ENCODE assay signal across 27 cellular contexts in genomic region chr20:44212792-44213191, GRCh38. TPM values are rescaled to one million over a fixed set of nuclear protein-coding genes. Genes with fewer than 3 reads are reported as not detected.
DNase-seq lines count a peak whose midpoint lies in the region; ATAC-seq and TF ChIP-seq lines count a peak whose summit lies in the region.
"Had no signal": no experiment of that assay in that cellular context is flagged by ENCODE, and none has a peak within 500 bp of the region (broad histone marks: within the 10 kb centered on the region; RNA-seq: fewer than 3 reads in every experiment).

No MANE protein-coding gene starts in this region.

- H3K9me3 Mint-ChIP-seq in MCF 10A (ENCODE audit: unreplicated experiment) (no peaks in the 10 kb centered on the region), T-cell (no peaks in the 10 kb centered on the region)
- H3K9me3 Mint-ChIP-seq: activated CD4-positive, alpha-beta memory T cell treated with anti-CD3 and anti-CD28 coated beads for 36 hours had no signal

- TF ChIP-seq EP300 in esophagus muscularis mucosa (IDR thresholded peaks at IDR 0.05), result no peak

- intact Hi-C loops in MCF 10A (cut with micrococcal nuclease), result loop anchor here (10.0 kb wide), 1 partner anchor 392 kb away; no protein-coding TSS in a partner anchor
- intact Hi-C loops in breast epithelium (cut with DNase I; ENCODE audit: low total_unique reads), result loop anchor here (5.0 kb wide), 1 partner anchor 675 kb away; the partner anchor contains the start of gene YWHAB
- intact Hi-C loops in esophagus muscularis mucosa (cut with DNase I), result loop anchor here (5.0 to 10.0 kb wide), 6 partner anchors 172 to 672 kb away; partner anchors contain the start of genes SERINC3, TTPAL and YWHAB

- POLR2A ChIA-PET in MCF 10A (lab: Yijun Ruan, JAX) (interaction anchor here (0.6 to 6.9 kb wide), 12 partner anchors 13 to 518 kb away, joined by 3 to 36 read pairs (median 7); partner anchors contain the start of gene TTPAL), T-cell (lab: Charles Lee) (interaction anchor here in 1 of 2 donors (0.6 kb wide), 1 partner anchor 59 kb away, joined by 3 read pairs; no protein-coding TSS in a partner anchor)

- WGBS in esophagus muscularis mucosa, result 72% methylated on average over 4 of the region's 4 CpGs

- BruUV-seq in MCF 10A (replicated peaks; lab: Mats Ljungman, UMichigan), result no TSS peak

- H3K4me3 ChIP-seq in breast epithelium (no peak overlapping the region), esophagus muscularis mucosa (no peak overlapping the region), H7 (ENCODE audit: insufficient read depth, low read depth, low read length) (no peak overlapping the region)
- H3K4me3 ChIP-seq: K562, right atrium auricular region, uterus had no signal

- H3K36me3 ChIP-seq in breast epithelium (no peaks in the 10 kb centered on the region), esophagus muscularis mucosa (peaks cover 0 to 8% (median 0%) of the 10 kb centered on the region in 4 donors), H7 (replicated peaks; ENCODE audit: control insufficient read depth, insufficient read depth, low read length) (no peaks in the 10 kb centered on the region)
- H3K36me3 ChIP-seq: BE2C, right atrium auricular region, uterus had no signal

- DNase-seq in MCF 10A (ENCODE audit: unreplicated experiment) (peak; percentile 72), breast epithelium (ENCODE audit: low spot score in 2 of 2) (no peak), T-cell (no peak), esophagus muscularis mucosa (ENCODE audit: extremely low spot score) (no peak), renal cortical epithelial cell (ENCODE audit: low read depth) (peak; percentile 25), mesenteric fat pad (ENCODE audit: low spot score) (no peak), H7 (no peak)
- DNase-seq: activated CD4-positive, alpha-beta memory T cell treated with anti-CD3 and anti-CD28 coated beads for 36 hours; activated CD4-positive, CD25-positive, alpha-beta regulatory T cell; aorta; BE2C; effector CD4-positive, alpha-beta T cell; EL; glutamatergic neuron; NCI-H187 treated with DMSO at 0.1 percent for 48 hours; NCI-H2227 treated with DMSO at 0.1 percent for 48 hours; NCI-H82; stimulated activated CD8-positive, alpha-beta memory T cell treated with anti-CD3 and anti-CD28 coated beads, Interleukin-4, amount 100 ng/mL, for 48 hours; substantia nigra; uterus had no signal

- H3K27me3 ChIP-seq in breast epithelium, result no peaks in the 10 kb centered on the region
- H3K27me3 ChIP-seq in esophagus muscularis mucosa, result no peaks in the 10 kb centered on the region
- H3K27me3 ChIP-seq in H7 (ENCODE audit: control insufficient read depth, insufficient read depth, low read length), result no peaks in the 10 kb centered on the region
- H3K27me3 ChIP-seq: BE2C, right atrium auricular region, uterus had no signal

- H3K27me3 Mint-ChIP-seq in MCF 10A (ENCODE audit: insufficient read depth, unreplicated experiment) (no peaks in the 10 kb centered on the region), T-cell (no peaks in the 10 kb centered on the region)

- ATAC-seq in T-cell (replicated peaks in 1 of 4), result no peak
- ATAC-seq in HG03139 (IDR thresholded peaks at IDR 0.05; ENCODE audit: unreplicated experiment), result no peak
- ATAC-seq: K562, left lobe of liver had no signal

- H3K4me1 ChIP-seq in breast epithelium (peaks cover 5% of the 10 kb centered on the region in 2 donors), esophagus muscularis mucosa (peaks cover 31 to 60% (median 43%) of the 10 kb centered on the region in 4 donors)

- TF ChIP-seq POLR2A in breast epithelium (IDR thresholded peaks at IDR 0.05), result no peak
- no peak for TF ChIP-seq POLR2A in esophagus muscularis mucosa (IDR thresholded peaks at IDR 0.05; ENCODE audit: low read depth)

- H3K27ac Mint-ChIP-seq in MCF 10A (ENCODE audit: low read depth, unreplicated experiment) (peak overlapping the region; percentile 100), T-cell (peak overlapping the region; percentile 99)

- H3K4me1 Mint-ChIP-seq in MCF 10A (ENCODE audit: insufficient read depth, unreplicated experiment), result peaks cover 24% of the 10 kb centered on the region
- peaks cover 67 to 78% (median 76%) of the 10 kb centered on the region in 3 donors for H3K4me1 Mint-ChIP-seq in T-cell

- H3K27ac ChIP-seq in breast epithelium, result no peak overlapping the region
- peak overlapping the region; percentile 96 to 99 (median 98) for H3K27ac ChIP-seq in esophagus muscularis mucosa (replicated peaks in 1 of 4)

- CTCF ChIA-PET in MCF 10A (lab: Yijun Ruan, JAX), result interaction anchor here (0.7 to 10.6 kb wide), 13 partner anchors 11 to 471 kb away, joined by 3 to 536 read pairs (median 9); partner anchors contain the start of genes FITM2 and TTPAL
- CTCF ChIA-PET in T-cell (lab: Charles Lee), result interaction anchor here (1.9 to 8.2 kb wide), 2 partner anchors 97 to 98 kb away, joined by 13 to 111 read pairs; partner anchors contain the start of gene FITM2 (in 2 of the 2)

- H3K9me3 ChIP-seq in breast epithelium (no peaks in the 10 kb centered on the region), esophagus muscularis mucosa (no peaks in the 10 kb centered on the region)
- H3K9me3 ChIP-seq: BE2C, right atrium auricular region, uterus had no signal

- TF ChIP-seq CTCF in MCF 10A (IDR thresholded peaks at IDR 0.05; ENCODE audit: unreplicated experiment) (no peak), breast epithelium (IDR thresholded peaks at IDR 0.05) (no peak), esophagus muscularis mucosa (IDR thresholded peaks at IDR 0.05) (no peak)

- H3K4me3 Mint-ChIP-seq in MCF 10A (ENCODE audit: unreplicated experiment) (peak overlapping the region; percentile 100), T-cell (peak overlapping the region in 2 of 3 donors; percentile 97 to 99)

- H3K36me3 Mint-ChIP-seq in MCF 10A (ENCODE audit: insufficient read depth, unreplicated experiment) (peaks cover 29% of the 10 kb centered on the region), T-cell (peaks cover 14% of the 10 kb centered on the region)

RNA-seq across cellular contexts. Expression of gene OSER1, which starts 2.2 kb away (rescaled TPM):
- total RNA-seq in MCF 10A (2022), result 45.4 and 50.8 TPM in 2 replicates
- 10 to 100 TPM; 59.6 to 73.8 (median 67.2) TPM for total RNA-seq in breast epithelium
- 10 to 100 TPM; 28.7 to 96.7 (median 35.4) TPM for total RNA-seq in T-cell
- total RNA-seq in esophagus muscularis mucosa, result 10 to 100 TPM; 45.2 to 94.4 (median 71.0) TPM
- total RNA-seq in renal cortical epithelial cell, result 36.5 and 39.8 TPM in 2 replicates
- total RNA-seq in mesenteric fat pad, result 29.9 TPM
- total RNA-seq in H7 (2014; rRNA removed; shearing (Covaris generic)), result 28.5 and 33.0 TPM in 2 replicates

RNA-seq across cellular contexts. Expression of gene JPH2, which starts 25.8 kb away (rescaled TPM):
- total RNA-seq in MCF 10A (2022) (11.1 and 14.7 TPM in 2 replicates), breast epithelium (10 to 100 TPM in 2 of 3 donors, 1 to 10 TPM in 1; 9.3 to 16.4 (median 16.2) TPM), T-cell (under 1 TPM in 3 of 5 donors, not detected in 2; 0.06 to 0.15 (median 0.09) TPM), esophagus muscularis mucosa (100 to 1,000 TPM; 187 to 441 (median 295) TPM), renal cortical epithelial cell (8.5 and 11.6 TPM in 2 replicates), mesenteric fat pad (5.6 TPM)
- 0.67 and 0.69 TPM in 2 replicates for total RNA-seq in H7 (2014; rRNA removed; shearing (Covaris generic))
- total RNA-seq: activated CD4-positive, alpha-beta memory T cell treated with anti-CD3 and anti-CD28 coated beads for 36 hours; K562; T-helper 2 cell treated with Interferon-gamma antibody and Interleukin-4, amounts not matched to agents 100 ng/mL and 5 ng/mL, for 36 hours had no signal

RNA-seq across cellular contexts. Expression of gene GDAP1L1, which starts 34.3 kb away (rescaled TPM):
- total RNA-seq in MCF 10A (2022), result 0.37 TPM in 1 of 2 replicates, not detected in the other
- not detected for total RNA-seq in breast epithelium
- not detected for total RNA-seq in T-cell
- total RNA-seq in esophagus muscularis mucosa, result under 1 TPM in 2 of 4 donors, not detected in 2; 0.23 to 0.83 TPM
- not detected in 2 replicates for total RNA-seq in renal cortical epithelial cell
- not detected for total RNA-seq in mesenteric fat pad
- 6.1 and 6.8 TPM in 2 replicates for total RNA-seq in H7 (2014; rRNA removed; shearing (Covaris generic))
- total RNA-seq: activated CD4-positive, alpha-beta memory T cell treated with anti-CD3 and anti-CD28 coated beads for 36 hours; aorta; chondrocyte; left lobe of liver; SK-MEL-5; T-helper 2 cell treated with Interferon-gamma antibody and Interleukin-4, amounts not matched to agents 100 ng/mL and 5 ng/mL, for 36 hours had no signal

Comparison
In these comparisons a context has a peak if more than half of its experiments do, and no peak if none do; other contexts are left out.
1. DNase-seq: peak in MCF 10A (single experiment) and renal cortical epithelial cell (single experiment); none in breast epithelium (0 of 2), T-cell (0 of 34), esophagus muscularis mucosa (single experiment), mesenteric fat pad (single experiment) and H7 (single experiment).
2. H3K27ac ChIP-seq: peak in esophagus muscularis mucosa (4 of 4); none in breast epithelium (0 of 2).
3. RNA of gene JPH2, which starts 25.8 kb away (total RNA-seq): 187 to 441 TPM in esophagus muscularis mucosa; 9.3 to 16.4 TPM in breast epithelium, 11.1 to 14.7 TPM in MCF 10A, 8.5 to 11.6 TPM in renal cortical epithelial cell, 5.6 TPM in mesenteric fat pad (single experiment), 0.67 to 0.69 TPM in H7 and 0.06 to 0.15 TPM in T-cell; every median in the first group is over 10 times any median in the second.